In genomic region chr10:29659770-29660097, GRCh38 we compare ENCODE assay signal across 9 cellular contexts. TPM values are rescaled to one million over a fixed set of nuclear protein-coding genes. Genes with fewer than 3 reads are reported as not detected.
A peak's percentile ranks its signal among the peaks of the same experiment; 100 is the strongest.
DNase-seq lines count a peak whose midpoint lies in the region; ATAC-seq and TF ChIP-seq lines count a peak whose summit lies in the region.
"Had no signal": no experiment of that assay in that cellular context is flagged by ENCODE, and none has a peak within 500 bp of the region (broad histone marks: within the 10 kb centered on the region; RNA-seq: fewer than 3 reads in every experiment).

No MANE protein-coding gene starts in this region.

- WGBS in HUES64 = 98% methylated on average over 1 of the region's 1 CpG
- WGBS in adrenal gland, 4 donors = 20 to 48% (median 36%) methylated on average over 1 of the region's 1 CpG
- 28% methylated on average over 1 of the region's 1 CpG for WGBS in suprapubic skin

- no peak for DNase-seq in adrenal gland
- DNase-seq in lower lobe of right lung = no peak
- DNase-seq in suprapubic skin (ENCODE audit: low spot score in 2 of 2) = no peak
- no peak for DNase-seq in T-helper 9 cell
- DNase-seq in superior temporal gyrus (ENCODE audit: extremely low spot score) = no peak
- DNase-seq: left ventricle myocardium superior, NCI-H524 treated with DMSO at 0.1 percent for 48 hours had no signal

- H3K4me3 ChIP-seq in HUES64 (ENCODE audit: low read length) (no peak overlapping the region), adrenal gland (no peak overlapping the region), lower lobe of right lung (no peak overlapping the region), suprapubic skin (no peak overlapping the region)

- TF ChIP-seq CTCF in adrenal gland (IDR thresholded peaks at IDR 0.05) (no peak), lower lobe of right lung (IDR thresholded peaks at IDR 0.05) (no peak), suprapubic skin (IDR thresholded peaks at IDR 0.05) (no peak)

- H3K9ac ChIP-seq in HUES64 (ENCODE audit: low read depth, low read length) = no peak overlapping the region

- H3K4me1 ChIP-seq in HUES64 (ENCODE audit: insufficient read depth, low read length) (peaks cover 28% of the 10 kb centered on the region), adrenal gland (replicated peaks in 1 of 2) (peaks cover 14 to 39% of the 10 kb centered on the region in 2 donors), lower lobe of right lung (peaks cover 37% of the 10 kb centered on the region), suprapubic skin (peaks cover 35% of the 10 kb centered on the region)

- intact Hi-C loops in adrenal gland (cut with DNase I) = no loop called here
- intact Hi-C loops in lower lobe of right lung (cut with DNase I) = no loop called here

- H3K27me3 ChIP-seq in HUES64 (ENCODE audit: insufficient read depth, low read length) = no peaks in the 10 kb centered on the region
- no peaks in the 10 kb centered on the region for H3K27me3 ChIP-seq in adrenal gland
- no peaks in the 10 kb centered on the region for H3K27me3 ChIP-seq in lower lobe of right lung (ENCODE audit: low read depth)
- H3K27me3 ChIP-seq in suprapubic skin = no peaks in the 10 kb centered on the region

- ATAC-seq in lower lobe of right lung = no peak
- ATAC-seq in GM18502 (IDR thresholded peaks at IDR 0.05; ENCODE audit: poor library complexity, unreplicated experiment) = no peak

- H3K27ac ChIP-seq in HUES64 (ENCODE audit: low read depth, low read length) (peak overlapping the region; percentile 17; the same call in 1 of the 2 replicates), adrenal gland (peak overlapping the region in 3 of 5 donors; percentile 68 to 81 (median 69)), lower lobe of right lung (peak overlapping the region; percentile 69), suprapubic skin (peak overlapping the region; percentile 70)

- H3K9me3 ChIP-seq in HUES64 (ENCODE audit: insufficient read depth, low read depth, low read length) = peaks cover 10% of the 10 kb centered on the region; the same call in 1 of the 2 replicates
- H3K9me3 ChIP-seq in adrenal gland (replicated peaks in 1 of 3) = no peaks in the 10 kb centered on the region
- no peaks in the 10 kb centered on the region for H3K9me3 ChIP-seq in lower lobe of right lung
- H3K9me3 ChIP-seq in suprapubic skin = no peaks in the 10 kb centered on the region

- TF ChIP-seq EP300 in suprapubic skin (IDR thresholded peaks at IDR 0.05) = no peak

- peaks cover 14% of the 10 kb centered on the region; the same call in 1 of the 2 replicates for H3K36me3 ChIP-seq in HUES64 (ENCODE audit: insufficient read depth, low read length)
- peaks cover 0 to 3% of the 10 kb centered on the region in 2 donors for H3K36me3 ChIP-seq in adrenal gland (replicated peaks in 1 of 2)
- peaks cover 6% of the 10 kb centered on the region for H3K36me3 ChIP-seq in lower lobe of right lung
- peaks cover 30% of the 10 kb centered on the region for H3K36me3 ChIP-seq in suprapubic skin

- TF ChIP-seq POLR2A in adrenal gland (IDR thresholded peaks at IDR 0.05) = no peak
- TF ChIP-seq POLR2A in suprapubic skin (IDR thresholded peaks at IDR 0.05) = no peak

RNA-seq across cellular contexts. Expression of gene SVIL, which starts 25.0 kb away (rescaled TPM):
- 12.4 TPM for polyA plus RNA-seq in HUES64 (2013, experiment 1 of 2)
- polyA plus RNA-seq in HUES64 (2013, experiment 2 of 2) = 13.9 TPM
- 10 to 100 TPM; 21.2 to 73.1 (median 41.5) TPM for total RNA-seq in adrenal gland
- polyA plus RNA-seq in adrenal gland = 10 to 100 TPM in 2 of 3 donors, 1 to 10 TPM in 1; 6.7 to 17.3 (median 12.5) TPM
- 118 TPM for total RNA-seq in lower lobe of right lung
- 100 to 1,000 TPM in 1 of 4 donors, 10 to 100 TPM in 3; 52.9 to 129 (median 72.1) TPM for total RNA-seq in suprapubic skin

Comparison
In these comparisons a context has a peak if more than half of its experiments do, and no peak if none do; other contexts are left out.
1. H3K27ac ChIP-seq: peak in every context shown above with its lines; median percentile 70 in suprapubic skin; 69 in adrenal gland; 69 in lower lobe of right lung; 17 in HUES64.